8 cellular contexts compared by ENCODE assay signal in genomic region chr3:170180107-170180951, GRCh38. TPM values are rescaled to one million over a fixed set of nuclear protein-coding genes. Genes with fewer than 3 reads are reported as not detected.
DNase-seq lines count a peak whose midpoint lies in the region; ATAC-seq and TF ChIP-seq lines count a peak whose summit lies in the region.

No MANE protein-coding gene starts in this region.

- WGBS in body of pancreas, 2 donors, result 3 to 4% methylated on average over 16 of the region's 16 CpGs

- no peaks in the 10 kb centered on the region for H3K27me3 Mint-ChIP-seq in stimulated activated naive CD8-positive, alpha-beta T cell treated with anti-CD3 and anti-CD28 coated beads, Interleukin-15, amount 100 ng/mL, for 72 hours

- H3K36me3 ChIP-seq in body of pancreas (replicated peaks in 1 of 2; ENCODE audit: insufficient read depth in 1 of 2, low read depth in 2 of 2) (peaks cover 0 to 7% of the 10 kb centered on the region in 2 donors), kidney epithelial cell (ENCODE audit: control insufficient read depth, insufficient read depth, low read length) (no peaks in the 10 kb centered on the region)

- H3K27ac Mint-ChIP-seq in stimulated activated naive CD8-positive, alpha-beta T cell treated with anti-CD3 and anti-CD28 coated beads, Interleukin-15, amount 100 ng/mL, for 72 hours, result peak overlapping the region; percentile 100

- intact Hi-C loops in body of pancreas (cut with DNase I), result no loop called here

- peaks cover 18% of the 10 kb centered on the region for H3K4me1 ChIP-seq in body of pancreas

- TF ChIP-seq CTCF in NB4 (IDR thresholded peaks at IDR 0.05; ENCODE audit: low read depth, low read length) (no peak), body of pancreas (IDR thresholded peaks at IDR 0.05) (no peak), kidney epithelial cell (IDR thresholded peaks at IDR 0.05; ENCODE audit: insufficient read depth, low read length, poor library complexity, severe bottlenecking) (no peak)

- peak overlapping the region; percentile 93 to 96 (median 94) for H3K27ac ChIP-seq in body of pancreas

- H3K27me3 ChIP-seq in body of pancreas (no peaks in the 10 kb centered on the region), kidney epithelial cell (ENCODE audit: control insufficient read depth, insufficient read depth, low read length) (no peaks in the 10 kb centered on the region)

- TF ChIP-seq POLR2A in NB4 (IDR thresholded peaks at IDR 0.05; ENCODE audit: extremely low read depth, insufficient read length) (no peak), body of pancreas (IDR thresholded peaks at IDR 0.05) (no peak)

- peak overlapping the region; percentile 93 for H3K4me3 ChIP-seq in NB4 (ENCODE audit: low read depth, low read length)
- H3K4me3 ChIP-seq in body of pancreas, result peak overlapping the region; percentile 49 to 67
- H3K4me3 ChIP-seq in kidney epithelial cell (ENCODE audit: low read depth, low read length), result peak overlapping the region; percentile 74

- H3K9me3 ChIP-seq in body of pancreas, result no peaks in the 10 kb centered on the region

- peak; percentile 12 for DNase-seq in activated CD4-positive, alpha-beta T cell treated with anti-CD3 and anti-CD28 coated beads for 48 hours
- no peak for DNase-seq in activated CD4-positive, alpha-beta T cell treated with anti-CD3 and anti-CD28 coated beads, Interleukin-2, amount 50 U/mL, for 1 hour
- DNase-seq in NB4 (ENCODE audit: low read depth), result peak; percentile 40
- peak in 2 of 4 donors; percentile 11 to 18 for DNase-seq in body of pancreas
- DNase-seq in kidney epithelial cell (ENCODE audit: low read depth), result no peak
- DNase-seq in stimulated activated naive CD8-positive, alpha-beta T cell treated with anti-CD3 and anti-CD28 coated beads, Interleukin-15, amount 100 ng/mL, for 72 hours, result no peak
- DNase-seq in amygdala (lab: John Stamatoyannopoulos, UW), result no peak

- H3K9me3 Mint-ChIP-seq in stimulated activated naive CD8-positive, alpha-beta T cell treated with anti-CD3 and anti-CD28 coated beads, Interleukin-15, amount 100 ng/mL, for 72 hours, result no peaks in the 10 kb centered on the region

- peak overlapping the region; percentile 97 to 98 for H3K4me3 Mint-ChIP-seq in stimulated activated naive CD8-positive, alpha-beta T cell treated with anti-CD3 and anti-CD28 coated beads, Interleukin-15, amount 100 ng/mL, for 72 hours

- peaks cover 25% of the 10 kb centered on the region for H3K4me1 Mint-ChIP-seq in stimulated activated naive CD8-positive, alpha-beta T cell treated with anti-CD3 and anti-CD28 coated beads, Interleukin-15, amount 100 ng/mL, for 72 hours

- ATAC-seq in HG02588 (IDR thresholded peaks at IDR 0.05; ENCODE audit: unreplicated experiment) (peak; percentile 5), body of pancreas (peak; percentile 12)
- ATAC-seq in stimulated activated naive CD8-positive, alpha-beta T cell treated with anti-CD3 and anti-CD28 coated beads, Interleukin-15, amount 100 ng/mL, for 72 hours, result peak; percentile 54

RNA-seq across cellular contexts. Expression of gene PHC3, which starts 1.2 kb away (rescaled TPM):
- total RNA-seq in body of pancreas (10 to 100 TPM; 34.8 to 58.7 TPM), kidney epithelial cell (22.4 and 33.1 TPM in 2 replicates)

RNA-seq across cellular contexts. Expression of gene PRKCI, which starts 41.9 kb away (rescaled TPM):
- total RNA-seq in body of pancreas (10 to 100 TPM; 13.5 to 17.6 TPM), kidney epithelial cell (46.2 and 69.3 TPM in 2 replicates)

Comparison
In these comparisons a context has a peak if more than half of its experiments do, and no peak if none do; other contexts are left out.
1. DNase-seq: peak in activated CD4-positive, alpha-beta T cell treated with anti-CD3 and anti-CD28 coated beads for 48 hours (single experiment) and NB4 (single experiment); none in activated CD4-positive, alpha-beta T cell treated with anti-CD3 and anti-CD28 coated beads, Interleukin-2, amount 50 U/mL, for 1 hour (single experiment), kidney epithelial cell (single experiment), stimulated activated naive CD8-positive, alpha-beta T cell treated with anti-CD3 and anti-CD28 coated beads, Interleukin-15, amount 100 ng/mL, for 72 hours (0 of 2) and amygdala (0 of 56).
2. Peak in every context shown above with its lines, with median percentiles within 50 percentile points of each other: ATAC-seq and H3K4me3 ChIP-seq.